9 cellular contexts compared by ENCODE assay signal in genomic region chr9:88990721-88991065, GRCh38. TPM values are rescaled to one million over a fixed set of nuclear protein-coding genes. Genes with fewer than 3 reads are reported as not detected.
DNase-seq lines count a peak whose midpoint lies in the region; ATAC-seq and TF ChIP-seq lines count a peak whose summit lies in the region.
"Had no signal": no experiment of that assay in that cellular context is flagged by ENCODE, and none has a peak within 500 bp of the region (broad histone marks: within the 10 kb centered on the region; RNA-seq: fewer than 3 reads in every experiment).

No MANE protein-coding gene starts in this region.

- no peak for TF ChIP-seq POLR2A in gastrocnemius medialis (IDR thresholded peaks at IDR 0.05)

- no peak for ATAC-seq in gastrocnemius medialis
- ATAC-seq in HG02973 (IDR thresholded peaks at IDR 0.05; ENCODE audit: unreplicated experiment), result no peak
- no peak for ATAC-seq in HG03175 (IDR thresholded peaks at IDR 0.05; ENCODE audit: unreplicated experiment)

- no peak for TF ChIP-seq CTCF in gastrocnemius medialis (IDR thresholded peaks at IDR 0.05 in 4 of 5, conservative IDR thresholded peaks at IDR 0.05 in 1 of 5)

- H3K27me3 ChIP-seq in adipocyte (replicated peaks; ENCODE audit: control insufficient read depth, insufficient read depth, low read length) (no peaks in the 10 kb centered on the region), iPS DF 6.9 (ENCODE audit: control insufficient read depth, insufficient read depth, low read length) (no peaks in the 10 kb centered on the region), gastrocnemius medialis (peaks cover 14 to 22% (median 19%) of the 10 kb centered on the region in 3 donors)

- H3K27ac ChIP-seq in iPS DF 6.9 (ENCODE audit: low read length), result no peak overlapping the region
- H3K27ac ChIP-seq in gastrocnemius medialis, result peak overlapping the region; percentile 51 to 64 (median 60)

- CTCF ChIA-PET in HEK293T (lab: Yijun Ruan, JAX), result no interaction called here

- peak overlapping the region; percentile 48 for H3K9ac ChIP-seq in adipocyte (ENCODE audit: low read length)

- DNase-seq in HEK293T (ENCODE audit: extremely low spot score) (peak; percentile 42), adipocyte (ENCODE audit: low read depth) (no peak), iPS DF 6.9 (ENCODE audit: low read depth, low spot score) (no peak), gastrocnemius medialis (no peak), NCI-H510A treated with DMSO at 0.1 percent for 48 hours (lab: John Stamatoyannopoulos, UW) (no peak), NCI-H128 (lab: John Stamatoyannopoulos, UW; ENCODE audit: unreplicated experiment) (no peak)
- DNase-seq: NCI-H2107 had no signal

- H3K4me1 ChIP-seq in adipocyte (ENCODE audit: control insufficient read depth, insufficient read depth, low read length) (peaks cover 43% of the 10 kb centered on the region), iPS DF 6.9 (ENCODE audit: control insufficient read depth, insufficient read depth, low read length) (peaks cover 2% of the 10 kb centered on the region; the same call in 1 of the 2 replicates), gastrocnemius medialis (no peaks in the 10 kb centered on the region)

- intact Hi-C loops in gastrocnemius medialis (cut with DNase I; ENCODE audit: low total_unique reads), result no loop called here

- H3K9me3 ChIP-seq in adipocyte (ENCODE audit: control insufficient read depth, low read length) (no peaks in the 10 kb centered on the region), iPS DF 6.9 (ENCODE audit: control insufficient read depth, insufficient read depth, low read length) (no peaks in the 10 kb centered on the region), gastrocnemius medialis (no peaks in the 10 kb centered on the region)

- H3K36me3 ChIP-seq in adipocyte (ENCODE audit: control insufficient read depth, insufficient read depth, low read length, severe bottlenecking) (no peaks in the 10 kb centered on the region), iPS DF 6.9 (ENCODE audit: control insufficient read depth, insufficient read depth, low read length) (no peaks in the 10 kb centered on the region), gastrocnemius medialis (no peaks in the 10 kb centered on the region)

- H3K4me3 ChIP-seq in adipocyte (ENCODE audit: low read length), result peak overlapping the region; percentile 73
- H3K4me3 ChIP-seq in iPS DF 6.9 (ENCODE audit: low read length), result peak overlapping the region; percentile 67; the same call in 1 of the 2 replicates
- H3K4me3 ChIP-seq in gastrocnemius medialis, result peak overlapping the region; percentile 18 to 63 (median 50)

- no CpG with 5 or more reads among the region's 22 CpGs for WGBS in iPS DF 6.9 (ENCODE audit: insufficient coverage, insufficient read length)

- POLR2A ChIA-PET in HEK293T (lab: Yijun Ruan, JAX), result no interaction called here

- in situ Hi-C loops in gastrocnemius medialis (cut with MboI; ENCODE audit: low sequenced_read_pairs in 4 of 4), result loop anchor here in 1 of 4 donors (25.0 kb wide), 1 partner anchor 253 kb away; no protein-coding TSS in a partner anchor

TF ChIP-seq in HEK293T, 16 proteins besides CTCF, POLR2A, EP300 and RAD21:
- TF ChIP-seq FOXA1 (IDR thresholded peaks at IDR 0.05) (no peak), SP1 (IDR thresholded peaks at IDR 0.05) (no peak)

RNA-seq across cellular contexts. Expression of gene S1PR3, which starts 0.6 kb away (rescaled TPM):
- total RNA-seq in gastrocnemius medialis, result 10 to 100 TPM in 1 of 4 donors, 1 to 10 TPM in 3; 3.3 to 13.4 (median 5.7) TPM
